In the genomic region with DNA sequence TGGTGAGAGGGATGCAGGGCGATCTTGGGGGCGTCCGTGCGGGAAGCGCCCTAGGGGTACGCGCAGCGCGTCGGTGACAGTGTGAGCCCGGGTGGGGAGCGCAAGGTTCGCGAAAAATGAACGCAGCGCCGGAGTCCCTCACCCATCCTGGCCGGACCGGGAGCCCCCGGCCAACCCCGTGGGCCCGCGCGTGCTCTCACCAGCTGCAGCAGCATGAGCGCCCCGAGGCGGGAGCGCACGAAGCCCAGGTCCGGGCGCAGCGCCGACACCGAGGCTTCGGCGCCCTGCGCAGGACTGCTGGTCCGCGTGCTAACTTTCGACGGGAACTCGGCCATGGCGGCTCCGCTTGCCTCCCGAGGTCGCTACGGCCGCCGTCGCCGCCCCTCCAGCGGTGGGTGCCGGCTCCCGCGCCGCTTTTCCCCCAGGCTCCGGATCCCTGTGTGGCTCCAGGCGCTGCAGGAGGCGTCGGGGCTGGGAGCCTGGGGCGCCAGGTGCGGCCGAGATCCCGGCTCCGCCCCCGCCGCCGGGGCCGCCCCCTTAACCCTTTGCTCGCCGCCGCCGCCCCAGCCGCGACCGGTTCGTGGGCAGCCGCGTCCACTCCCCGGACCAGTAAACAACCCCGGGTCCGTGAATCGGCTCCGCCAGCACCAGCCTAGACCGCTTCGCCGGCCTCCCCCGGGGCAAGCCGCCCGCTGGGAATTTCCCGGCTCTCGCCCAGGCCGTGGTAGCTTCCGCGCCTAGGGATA, we compare ENCODE assay signal across 1 cellular context.
TF ChIP-seq lines count a peak whose summit lies in the region.

A gene with protein sequence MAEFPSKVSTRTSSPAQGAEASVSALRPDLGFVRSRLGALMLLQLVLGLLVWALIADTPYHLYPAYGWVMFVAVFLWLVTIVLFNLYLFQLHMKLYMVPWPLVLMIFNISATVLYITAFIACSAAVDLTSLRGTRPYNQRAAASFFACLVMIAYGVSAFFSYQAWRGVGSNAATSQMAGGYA (minus strand): TSS at position 467 of the 746 bp plus-strand sequence. CDS start 132 bp downstream, at position 335.

TF ChIP-seq in HepG2, 621 proteins besides CTCF, POLR2A, EP300 and RAD21 (continued from another document and continues in another):
- TF ChIP-seq PAXIP1 (CRISPR knock-in tag; conservative IDR thresholded peaks at IDR 0.05) (peak; percentile 56), GATAD1 (CRISPR knock-in tag; IDR thresholded peaks at IDR 0.05) (no peak), NFATC3 (CRISPR knock-in tag; IDR thresholded peaks at IDR 0.05) (peak; percentile 79; the same call in 1 of the 2 replicates), MTA1 (CRISPR knock-in tag; IDR thresholded peaks at IDR 0.05; ENCODE audit: borderline replicate concordance) (peak; percentile 90), ZNF256 (CRISPR knock-in tag; conservative IDR thresholded peaks at IDR 0.05) (peak; percentile 88), ZFP37 (CRISPR knock-in tag; IDR thresholded peaks at IDR 0.05; ENCODE audit: borderline replicate concordance) (peak; percentile 72; the same call in 1 of the 2 replicates), MEIS1 (CRISPR knock-in tag; IDR thresholded peaks at IDR 0.05; ENCODE audit: borderline replicate concordance) (peak; percentile 78; the same call in 1 of the 2 replicates), SNAI1 (CRISPR knock-in tag; IDR thresholded peaks at IDR 0.05; ENCODE audit: borderline replicate concordance) (peak; percentile 72; the same call in 1 of the 2 replicates), ZNF446 (CRISPR knock-in tag; IDR thresholded peaks at IDR 0.05) (peak; percentile 99), REPIN1 (CRISPR knock-in tag; IDR thresholded peaks at IDR 0.05; ENCODE audit: borderline replicate concordance, low read depth) (peak; percentile 86), ZFYVE20 (CRISPR knock-in tag; IDR thresholded peaks at IDR 0.05; ENCODE audit: borderline replicate concordance, low read depth) (peak; percentile 98), ETV5 (CRISPR knock-in tag; IDR thresholded peaks at IDR 0.05; ENCODE audit: borderline replicate concordance) (no peak), GLI4 (CRISPR knock-in tag; IDR thresholded peaks at IDR 0.05; ENCODE audit: borderline replicate concordance) (peak; percentile 99), ZNF510 (CRISPR knock-in tag; IDR thresholded peaks at IDR 0.05; ENCODE audit: low read depth) (peak; percentile 98; the same call in 1 of the 2 replicates), ZSCAN21 (CRISPR knock-in tag; IDR thresholded peaks at IDR 0.05; ENCODE audit: borderline replicate concordance) (peak; percentile 94), ZNF674 (CRISPR knock-in tag; IDR thresholded peaks at IDR 0.05; ENCODE audit: low read depth) (peak; percentile 96; the same call in 1 of the 2 replicates), ZNF83 (CRISPR knock-in tag; IDR thresholded peaks at IDR 0.05; ENCODE audit: borderline replicate concordance) (peak; percentile 90; the same call in 1 of the 2 replicates), GRHL1 (CRISPR knock-in tag; conservative IDR thresholded peaks at IDR 0.05) (no peak), ZSCAN9 (CRISPR knock-in tag; IDR thresholded peaks at IDR 0.05; ENCODE audit: borderline replicate concordance) (peak; percentile 75; the same call in 1 of the 2 replicates), ZNF3 (CRISPR knock-in tag; IDR thresholded peaks at IDR 0.05) (no peak), ZSCAN20 (CRISPR knock-in tag; IDR thresholded peaks at IDR 0.05; ENCODE audit: borderline replicate concordance) (peak; percentile 98), DMAP1 (CRISPR knock-in tag; IDR thresholded peaks at IDR 0.05) (no peak), ZMAT3 (CRISPR knock-in tag; conservative IDR thresholded peaks at IDR 0.05) (peak; percentile 98), ZBTB26 (CRISPR knock-in tag; IDR thresholded peaks at IDR 0.05; ENCODE audit: borderline replicate concordance) (peak; percentile 71; the same call in 1 of the 2 replicates), SPEN (CRISPR knock-in tag; IDR thresholded peaks at IDR 0.05; ENCODE audit: low read depth) (peak; percentile 84; the same call in 1 of the 2 replicates), SP2 (CRISPR knock-in tag; IDR thresholded peaks at IDR 0.05) (no peak), POGZ (CRISPR knock-in tag; IDR thresholded peaks at IDR 0.05) (no peak), ZNF580 (CRISPR knock-in tag; IDR thresholded peaks at IDR 0.05; ENCODE audit: borderline replicate concordance, low read depth) (peak; percentile 70; the same call in 1 of the 2 replicates), U2AF1 (optimal IDR thresholded peaks at IDR 0.05; ENCODE audit: low read depth, low read length) (no peak), MBNL3 (CRISPR knock-in tag; conservative IDR thresholded peaks at IDR 0.05) (no peak), MTA3 (CRISPR knock-in tag; IDR thresholded peaks at IDR 0.05) (0 out of 2 replicates have a peak, but pooled peaks have one; percentile 35), CREM (IDR thresholded peaks at IDR 0.05) (no peak), CREM (CRISPR knock-in tag; IDR thresholded peaks at IDR 0.05) (0 out of 2 replicates have a peak, but pooled peaks have one; percentile 18), MTF1 (CRISPR knock-in tag; IDR thresholded peaks at IDR 0.05) (peak; percentile 97; the same call in 1 of the 2 replicates), ZNF773 (CRISPR knock-in tag; IDR thresholded peaks at IDR 0.05; ENCODE audit: borderline replicate concordance) (peak; percentile 95), FOSL1 (CRISPR knock-in tag; IDR thresholded peaks at IDR 0.05; ENCODE audit: borderline replicate concordance) (peak; percentile 62; the same call in 1 of the 2 replicates), ZNF24 (IDR thresholded peaks at IDR 0.05) (0 out of 2 replicates have a peak, but pooled peaks have one; percentile 37), ZNF619 (CRISPR knock-in tag; IDR thresholded peaks at IDR 0.05) (peak; percentile 31; the same call in 1 of the 2 replicates), AGO1 (IDR thresholded peaks at IDR 0.05; ENCODE audit: low read depth, low read length, poor library complexity, severe bottlenecking) (peak; percentile 32), ZFY (CRISPR knock-in tag; IDR thresholded peaks at IDR 0.05) (peak; percentile 80)
- TF ChIP-seq, protein P1, sequence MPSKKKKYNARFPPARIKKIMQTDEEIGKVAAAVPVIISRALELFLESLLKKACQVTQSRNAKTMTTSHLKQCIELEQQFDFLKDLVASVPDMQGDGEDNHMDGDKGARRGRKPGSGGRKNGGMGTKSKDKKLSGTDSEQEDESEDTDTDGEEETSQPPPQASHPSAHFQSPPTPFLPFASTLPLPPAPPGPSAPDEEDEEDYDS (CRISPR knock-in tag; IDR thresholded peaks at IDR 0.05): peak; percentile 54; the same call in 1 of the 2 replicates
- TF ChIP-seq, protein P2, sequence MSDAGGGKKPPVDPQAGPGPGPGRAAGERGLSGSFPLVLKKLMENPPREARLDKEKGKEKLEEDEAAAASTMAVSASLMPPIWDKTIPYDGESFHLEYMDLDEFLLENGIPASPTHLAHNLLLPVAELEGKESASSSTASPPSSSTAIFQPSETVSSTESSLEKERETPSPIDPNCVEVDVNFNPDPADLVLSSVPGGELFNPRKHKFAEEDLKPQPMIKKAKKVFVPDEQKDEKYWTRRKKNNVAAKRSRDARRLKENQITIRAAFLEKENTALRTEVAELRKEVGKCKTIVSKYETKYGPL (CRISPR knock-in tag; IDR thresholded peaks at IDR 0.05): peak; percentile 84
- TF ChIP-seq, protein P3, sequence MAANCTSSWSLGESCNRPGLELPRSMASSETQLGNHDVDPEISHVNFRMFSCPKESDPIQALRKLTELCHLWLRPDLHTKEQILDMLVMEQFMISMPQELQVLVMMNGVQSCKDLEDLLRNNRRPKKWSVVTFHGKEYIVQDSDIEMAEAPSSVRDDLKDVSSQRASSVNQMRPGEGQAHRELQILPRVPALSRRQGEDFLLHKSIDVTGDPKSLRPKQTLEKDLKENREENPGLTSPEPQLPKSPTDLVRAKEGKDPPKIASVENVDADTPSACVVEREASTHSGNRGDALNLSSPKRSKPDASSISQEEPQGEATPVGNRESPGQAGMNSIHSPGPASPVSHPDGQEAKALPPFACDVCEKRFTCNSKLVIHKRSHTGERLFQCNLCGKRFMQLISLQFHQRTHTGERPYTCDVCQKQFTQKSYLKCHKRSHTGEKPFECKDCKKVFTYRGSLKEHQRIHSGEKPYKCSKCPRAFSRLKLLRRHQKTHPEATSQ (CRISPR knock-in tag; IDR thresholded peaks at IDR 0.05; ENCODE audit: borderline replicate concordance): peak; percentile 95; the same call in 1 of the 2 replicates
- TF ChIP-seq, protein P4, sequence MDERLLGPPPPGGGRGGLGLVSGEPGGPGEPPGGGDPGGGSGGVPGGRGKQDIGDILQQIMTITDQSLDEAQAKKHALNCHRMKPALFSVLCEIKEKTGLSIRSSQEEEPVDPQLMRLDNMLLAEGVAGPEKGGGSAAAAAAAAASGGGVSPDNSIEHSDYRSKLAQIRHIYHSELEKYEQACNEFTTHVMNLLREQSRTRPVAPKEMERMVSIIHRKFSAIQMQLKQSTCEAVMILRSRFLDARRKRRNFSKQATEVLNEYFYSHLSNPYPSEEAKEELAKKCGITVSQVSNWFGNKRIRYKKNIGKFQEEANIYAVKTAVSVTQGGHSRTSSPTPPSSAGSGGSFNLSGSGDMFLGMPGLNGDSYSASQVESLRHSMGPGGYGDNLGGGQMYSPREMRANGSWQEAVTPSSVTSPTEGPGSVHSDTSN (CRISPR knock-in tag; IDR thresholded peaks at IDR 0.05): no peak
- TF ChIP-seq, protein P5, sequence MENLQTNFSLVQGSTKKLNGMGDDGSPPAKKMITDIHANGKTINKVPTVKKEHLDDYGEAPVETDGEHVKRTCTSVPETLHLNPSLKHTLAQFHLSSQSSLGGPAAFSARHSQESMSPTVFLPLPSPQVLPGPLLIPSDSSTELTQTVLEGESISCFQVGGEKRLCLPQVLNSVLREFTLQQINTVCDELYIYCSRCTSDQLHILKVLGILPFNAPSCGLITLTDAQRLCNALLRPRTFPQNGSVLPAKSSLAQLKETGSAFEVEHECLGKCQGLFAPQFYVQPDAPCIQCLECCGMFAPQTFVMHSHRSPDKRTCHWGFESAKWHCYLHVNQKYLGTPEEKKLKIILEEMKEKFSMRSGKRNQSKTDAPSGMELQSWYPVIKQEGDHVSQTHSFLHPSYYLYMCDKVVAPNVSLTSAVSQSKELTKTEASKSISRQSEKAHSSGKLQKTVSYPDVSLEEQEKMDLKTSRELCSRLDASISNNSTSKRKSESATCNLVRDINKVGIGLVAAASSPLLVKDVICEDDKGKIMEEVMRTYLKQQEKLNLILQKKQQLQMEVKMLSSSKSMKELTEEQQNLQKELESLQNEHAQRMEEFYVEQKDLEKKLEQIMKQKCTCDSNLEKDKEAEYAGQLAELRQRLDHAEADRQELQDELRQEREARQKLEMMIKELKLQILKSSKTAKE (CRISPR knock-in tag; IDR thresholded peaks at IDR 0.05; ENCODE audit: borderline replicate concordance): no peak; the same call in 1 of the 2 replicates
- TF ChIP-seq, protein P6, sequence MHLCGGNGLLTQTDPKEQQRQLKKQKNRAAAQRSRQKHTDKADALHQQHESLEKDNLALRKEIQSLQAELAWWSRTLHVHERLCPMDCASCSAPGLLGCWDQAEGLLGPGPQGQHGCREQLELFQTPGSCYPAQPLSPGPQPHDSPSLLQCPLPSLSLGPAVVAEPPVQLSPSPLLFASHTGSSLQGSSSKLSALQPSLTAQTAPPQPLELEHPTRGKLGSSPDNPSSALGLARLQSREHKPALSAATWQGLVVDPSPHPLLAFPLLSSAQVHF (CRISPR knock-in tag; IDR thresholded peaks at IDR 0.05): peak; percentile 87
- TF ChIP-seq, protein P7, sequence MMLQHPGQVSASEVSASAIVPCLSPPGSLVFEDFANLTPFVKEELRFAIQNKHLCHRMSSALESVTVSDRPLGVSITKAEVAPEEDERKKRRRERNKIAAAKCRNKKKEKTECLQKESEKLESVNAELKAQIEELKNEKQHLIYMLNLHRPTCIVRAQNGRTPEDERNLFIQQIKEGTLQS (CRISPR knock-in tag; IDR thresholded peaks at IDR 0.05): no peak
